Comparison of ENCODE assay signal across 11 cellular contexts in the genomic region with DNA sequence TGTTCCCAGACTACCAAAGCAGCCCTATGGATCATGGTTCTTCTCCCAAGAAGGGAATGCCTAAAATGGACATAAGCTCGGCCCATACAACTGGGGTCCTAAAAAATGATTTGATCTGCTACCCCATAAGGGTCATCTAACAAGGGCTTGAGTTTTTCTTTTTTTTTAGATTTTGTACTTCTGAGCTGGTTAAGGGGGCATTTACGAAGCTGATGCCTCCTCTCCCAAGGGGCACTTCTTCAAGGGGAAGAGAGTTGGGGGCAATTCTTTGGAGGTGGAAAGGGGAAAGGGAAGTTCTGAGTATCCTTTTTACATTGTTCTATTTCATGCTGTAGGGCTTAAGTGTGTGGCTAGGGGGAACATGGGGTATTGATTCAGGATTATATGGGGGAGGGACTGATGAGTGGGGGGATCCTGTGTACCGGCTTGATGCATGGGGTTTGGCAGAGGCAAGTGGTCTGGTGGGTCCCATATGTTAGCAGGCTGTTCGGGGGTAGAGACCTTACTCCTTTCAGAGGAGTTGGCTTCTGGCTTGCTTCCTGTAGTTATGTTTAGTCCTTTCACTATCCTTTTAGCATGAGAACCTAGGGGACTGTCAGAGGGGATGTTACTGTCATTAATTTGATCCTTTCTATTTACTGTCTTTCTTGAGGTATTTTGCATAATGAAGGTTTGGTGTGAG. TPM values are rescaled to one million over a fixed set of nuclear protein-coding genes. Genes with fewer than 3 reads are reported as not detected.
A peak's percentile ranks its signal among the peaks of the same experiment; 100 is the strongest.
DNase-seq lines count a peak whose midpoint lies in the region; ATAC-seq and TF ChIP-seq lines count a peak whose summit lies in the region.
"Had no signal": no experiment of that assay in that cellular context is flagged by ENCODE, and none has a peak within 500 bp of the region (broad histone marks: within the 10 kb centered on the region; RNA-seq: fewer than 3 reads in every experiment).

No MANE protein-coding gene starts in this region.

- peak overlapping the region in 5 of 8 donors; percentile 1 to 93 (median 75) for H3K27ac Mint-ChIP-seq in CD8-positive, alpha-beta memory T cell
- peak overlapping the region; percentile 100 for H3K27ac Mint-ChIP-seq in activated T-helper 17 cell treated with anti-CD3 and anti-CD28 coated beads, Interleukin-2, amount 50 U/mL, for 72 hours
- peak overlapping the region in 5 of 9 donors; percentile 9 to 63 (median 48) for H3K27ac Mint-ChIP-seq in naive thymus-derived CD4-positive, alpha-beta T cell

- H3K27ac ChIP-seq in CD8-positive, alpha-beta memory T cell (ENCODE audit: low read depth, low read length): no peak overlapping the region
- no peak overlapping the region for H3K27ac ChIP-seq in naive thymus-derived CD4-positive, alpha-beta T cell (ENCODE audit: low read depth, low read length)

- H3K27me3 ChIP-seq in CD8-positive, alpha-beta memory T cell (ENCODE audit: insufficient read depth, low read length, poor library complexity, severe bottlenecking): no peaks in the 10 kb centered on the region
- no peaks in the 10 kb centered on the region for H3K27me3 ChIP-seq in naive thymus-derived CD4-positive, alpha-beta T cell (ENCODE audit: control insufficient read depth in 2 of 2, insufficient read depth in 2 of 2, low read length in 2 of 2)

- H3K4me1 Mint-ChIP-seq in CD8-positive, alpha-beta memory T cell: peaks cover 52 to 88% (median 75%) of the 10 kb centered on the region in 3 donors
- H3K4me1 Mint-ChIP-seq in activated T-helper 17 cell treated with anti-CD3 and anti-CD28 coated beads, Interleukin-2, amount 50 U/mL, for 72 hours: peaks cover 74% of the 10 kb centered on the region
- H3K4me1 Mint-ChIP-seq in naive thymus-derived CD4-positive, alpha-beta T cell: peaks cover 30 to 70% (median 44%) of the 10 kb centered on the region in 7 donors

- peaks cover 87 to 99% (median 97%) of the 10 kb centered on the region in 3 donors for H3K36me3 Mint-ChIP-seq in CD8-positive, alpha-beta memory T cell
- peaks cover 100% of the 10 kb centered on the region for H3K36me3 Mint-ChIP-seq in activated T-helper 17 cell treated with anti-CD3 and anti-CD28 coated beads, Interleukin-2, amount 50 U/mL, for 72 hours (ENCODE audit: low read depth)
- peaks cover 74 to 100% (median 99%) of the 10 kb centered on the region in 5 donors for H3K36me3 Mint-ChIP-seq in naive thymus-derived CD4-positive, alpha-beta T cell

- intact Hi-C loops in naive thymus-derived CD4-positive, alpha-beta T cell (cut with micrococcal nuclease): no loop called here

- no peak for ATAC-seq in activated T-helper 17 cell treated with anti-CD3 and anti-CD28 coated beads, Interleukin-2, amount 50 U/mL, for 72 hours (replicated peaks)
- no peak for ATAC-seq in naive thymus-derived CD4-positive, alpha-beta T cell
- ATAC-seq in GM21381 (IDR thresholded peaks at IDR 0.05; ENCODE audit: unreplicated experiment): no peak

- CTCF ChIA-PET in CD8-positive, alpha-beta memory T cell (lab: Charles Lee): no interaction called here
- CTCF ChIA-PET in naive thymus-derived CD4-positive, alpha-beta T cell (lab: Charles Lee): no interaction called here

- peaks cover 0 to 9% of the 10 kb centered on the region in 2 donors for H3K27me3 Mint-ChIP-seq in CD8-positive, alpha-beta memory T cell
- H3K27me3 Mint-ChIP-seq in activated T-helper 17 cell treated with anti-CD3 and anti-CD28 coated beads, Interleukin-2, amount 50 U/mL, for 72 hours: no peaks in the 10 kb centered on the region
- H3K27me3 Mint-ChIP-seq in naive thymus-derived CD4-positive, alpha-beta T cell: no peaks in the 10 kb centered on the region

- H3K4me3 ChIP-seq in CD8-positive, alpha-beta memory T cell (ENCODE audit: low read length): no peak overlapping the region
- peak overlapping the region; percentile 99 for H3K4me3 ChIP-seq in HFF-Myc (replicated peaks; ENCODE audit: low read depth, low read length)
- H3K4me3 ChIP-seq in naive thymus-derived CD4-positive, alpha-beta T cell (ENCODE audit: low read length): no peak overlapping the region

- no peak for DNase-seq in CD8-positive, alpha-beta memory T cell
- DNase-seq in HFF-Myc (ENCODE audit: extremely low read depth, low read depth) (no peak), NCI-H510A treated with DMSO at 0.1 percent for 48 hours (lab: John Stamatoyannopoulos, UW) (no peak), AML-193 (lab: John Stamatoyannopoulos, UW) (no peak), activated gamma-delta T cell (lab: John Stamatoyannopoulos, UW) (no peak)
- DNase-seq in naive thymus-derived CD4-positive, alpha-beta T cell: no peak
- DNase-seq: activated CD4-positive, alpha-beta T cell treated with anti-CD3 and anti-CD28 coated beads, Interleukin-2, amount 50 U/mL, for 1 hour; NCI-H1048; OCI-M1 had no signal

- peaks cover 92% of the 10 kb centered on the region for H3K36me3 ChIP-seq in CD8-positive, alpha-beta memory T cell (ENCODE audit: insufficient read depth, low read length)
- H3K36me3 ChIP-seq in naive thymus-derived CD4-positive, alpha-beta T cell (ENCODE audit: control insufficient read depth in 2 of 3, insufficient read depth in 3 of 3, low read length in 3 of 3): peaks cover 69 to 100% (median 73%) of the 10 kb centered on the region in 3 experiments

- POLR2A ChIA-PET in CD8-positive, alpha-beta memory T cell (lab: Charles Lee): no interaction called here
- POLR2A ChIA-PET in naive thymus-derived CD4-positive, alpha-beta T cell (lab: Charles Lee): interaction anchor here (1.0 to 1.2 kb wide), 2 partner anchors 10 kb away, joined by 3 to 4 read pairs; no protein-coding TSS in a partner anchor

- peaks cover 30% of the 10 kb centered on the region for H3K4me1 ChIP-seq in CD8-positive, alpha-beta memory T cell (ENCODE audit: insufficient read depth, low read length)
- peaks cover 21 to 30% of the 10 kb centered on the region in 2 donors for H3K4me1 ChIP-seq in naive thymus-derived CD4-positive, alpha-beta T cell (ENCODE audit: control insufficient read depth in 2 of 2, insufficient read depth in 2 of 2, low read length in 2 of 2)

- H3K9me3 ChIP-seq in CD8-positive, alpha-beta memory T cell (ENCODE audit: low read length): peaks cover 63% of the 10 kb centered on the region
- peaks cover 15 to 76% (median 46%) of the 10 kb centered on the region in 3 experiments for H3K9me3 ChIP-seq in naive thymus-derived CD4-positive, alpha-beta T cell (ENCODE audit: control insufficient read depth in 2 of 3, low read length in 3 of 3)

- TF ChIP-seq CTCF in HFF-Myc (IDR thresholded peaks at IDR 0.05; ENCODE audit: low read depth, low read length, missing control alignments): no peak

- peaks cover 53 to 80% (median 77%) of the 10 kb centered on the region in 5 donors for H3K9me3 Mint-ChIP-seq in CD8-positive, alpha-beta memory T cell
- H3K9me3 Mint-ChIP-seq in activated T-helper 17 cell treated with anti-CD3 and anti-CD28 coated beads, Interleukin-2, amount 50 U/mL, for 72 hours: peaks cover 8% of the 10 kb centered on the region
- H3K9me3 Mint-ChIP-seq in naive thymus-derived CD4-positive, alpha-beta T cell: peaks cover 28 to 96% (median 77%) of the 10 kb centered on the region in 11 donors

- peak overlapping the region in 1 of 7 donors; percentile 44 for H3K4me3 Mint-ChIP-seq in CD8-positive, alpha-beta memory T cell
- peak overlapping the region; percentile 98 for H3K4me3 Mint-ChIP-seq in activated T-helper 17 cell treated with anti-CD3 and anti-CD28 coated beads, Interleukin-2, amount 50 U/mL, for 72 hours
- H3K4me3 Mint-ChIP-seq in naive thymus-derived CD4-positive, alpha-beta T cell: peak overlapping the region in 5 of 10 donors; percentile 2 to 68 (median 34)

RNA-seq across cellular contexts. Expression of a gene that starts 8.1 kb away (rescaled TPM):
- 10 to 100 TPM; 55.7 to 58.9 TPM for total RNA-seq in CD8-positive, alpha-beta memory T cell
- 75.9 TPM for polyA plus RNA-seq in CD8-positive, alpha-beta memory T cell
- total RNA-seq in activated T-helper 17 cell treated with anti-CD3 and anti-CD28 coated beads, Interleukin-2, amount 50 U/mL, for 72 hours: 10 to 100 TPM; 32.8 to 54.9 TPM
- total RNA-seq in naive thymus-derived CD4-positive, alpha-beta T cell: 10 to 100 TPM; 45.0 to 83.7 (median 62.2) TPM
- polyA plus RNA-seq in naive thymus-derived CD4-positive, alpha-beta T cell: 10 to 100 TPM; 34.5 to 79.5 TPM

Comparison
In these comparisons a context has a peak if more than half of its experiments do, and no peak if none do; other contexts are left out.
1. H3K27ac Mint-ChIP-seq: peak in every context shown above with its lines; median percentile 100 in activated T-helper 17 cell treated with anti-CD3 and anti-CD28 coated beads, Interleukin-2, amount 50 U/mL, for 72 hours; 75 in CD8-positive, alpha-beta memory T cell; 48 in naive thymus-derived CD4-positive, alpha-beta T cell.